Comparison of ENCODE assay signal across 1 cellular context in genomic region chr16:89560413-89561194, GRCh38.
TF ChIP-seq lines count a peak whose summit lies in the region.

Gene RPL13, plus strand, starts transcription at chr16:89560682. Its CDS starts 278 bp downstream, at chr16:89560960.

TF ChIP-seq in HepG2, 621 proteins besides CTCF, POLR2A, EP300 and RAD21 (continued from another document and continues in another):
- no peak for TF ChIP-seq NCOR1 (IDR thresholded peaks at IDR 0.05; ENCODE audit: borderline replicate concordance, low read length)
- TF ChIP-seq ATF3 (CRISPR knock-in tag; IDR thresholded peaks at IDR 0.05): peak; percentile 18; the same call in 1 of the 2 replicates
- no peak for TF ChIP-seq TCF12 (IDR thresholded peaks at IDR 0.05)
- TF ChIP-seq TCF12 (CRISPR knock-in tag; IDR thresholded peaks at IDR 0.05): peak; percentile 83; the same call in 1 of the 2 replicates
- no peak for TF ChIP-seq ZNF296 (CRISPR knock-in tag; conservative IDR thresholded peaks at IDR 0.05)
- TF ChIP-seq CEBPZ (IDR thresholded peaks at IDR 0.05; ENCODE audit: low read length): no peak
- TF ChIP-seq ZNF224 (CRISPR knock-in tag; IDR thresholded peaks at IDR 0.05): peak; percentile 93
- TF ChIP-seq CAMTA2 (CRISPR knock-in tag; IDR thresholded peaks at IDR 0.05; ENCODE audit: borderline replicate concordance): peak; percentile 98
- peak; percentile 66; the same call in 1 of the 2 replicates for TF ChIP-seq NR2F2 (IDR thresholded peaks at IDR 0.05; ENCODE audit: borderline replicate concordance, low read depth)
- TF ChIP-seq KAT2B (IDR thresholded peaks at IDR 0.05; ENCODE audit: borderline replicate concordance, low read depth, low read length): no peak
- peak; percentile 99 for TF ChIP-seq RBM39 (IDR thresholded peaks at IDR 0.05; ENCODE audit: low read depth, low read length, poor library complexity, severe bottlenecking)
- TF ChIP-seq ARID5B (CRISPR knock-in tag; IDR thresholded peaks at IDR 0.05): peak; percentile 58
- peak; percentile 69 for TF ChIP-seq CBX1 (IDR thresholded peaks at IDR 0.05; ENCODE audit: low read depth)
- TF ChIP-seq ZFYVE20 (CRISPR knock-in tag; IDR thresholded peaks at IDR 0.05; ENCODE audit: borderline replicate concordance, low read depth): peak; percentile 77; the same call in 1 of the 2 replicates
- peak; percentile 76; the same call in 1 of the 2 replicates for TF ChIP-seq IRF1 (CRISPR knock-in tag; IDR thresholded peaks at IDR 0.05; ENCODE audit: low read depth)
- peak; percentile 86 for TF ChIP-seq ZMYM4 (CRISPR knock-in tag; IDR thresholded peaks at IDR 0.05)
- TF ChIP-seq ZKSCAN8 (CRISPR knock-in tag; IDR thresholded peaks at IDR 0.05; ENCODE audit: borderline replicate concordance): no peak; the same call in 1 of the 2 replicates
- TF ChIP-seq AGO2 (optimal IDR thresholded peaks at IDR 0.05; ENCODE audit: low read depth, low read length): peak; percentile 99
- peak; percentile 84 for TF ChIP-seq RFX5 (IDR thresholded peaks at IDR 0.05; ENCODE audit: low read depth, low read length)
- peak; percentile 94; the same call in 1 of the 2 replicates for TF ChIP-seq ZIK1 (CRISPR knock-in tag; IDR thresholded peaks at IDR 0.05; ENCODE audit: borderline replicate concordance, low read depth)
- no peak; the same call in 1 of the 2 replicates for TF ChIP-seq PRDM15 (CRISPR knock-in tag; IDR thresholded peaks at IDR 0.05)
- peak; percentile 83; the same call in 1 of the 2 replicates for TF ChIP-seq ZNF740 (CRISPR knock-in tag; IDR thresholded peaks at IDR 0.05)
- TF ChIP-seq MAFF (IDR thresholded peaks at IDR 0.05; ENCODE audit: low read depth, low read length): no peak
- peak; percentile 77 for TF ChIP-seq ELF3 (CRISPR knock-in tag; IDR thresholded peaks at IDR 0.05)
- TF ChIP-seq NFATC3 (CRISPR knock-in tag; IDR thresholded peaks at IDR 0.05): 0 out of 2 replicates have a peak, but pooled peaks have one; percentile 48
- TF ChIP-seq ZNF746 (CRISPR knock-in tag; IDR thresholded peaks at IDR 0.05): peak; percentile 76
- TF ChIP-seq PTBP1 (IDR thresholded peaks at IDR 0.05; ENCODE audit: low read depth, low read length, poor library complexity, severe bottlenecking): peak; percentile 74
- TF ChIP-seq ZBTB39 (CRISPR knock-in tag; IDR thresholded peaks at IDR 0.05): 0 out of 2 replicates have a peak, but pooled peaks have one; percentile 61
- no peak; the same call in 1 of the 2 replicates for TF ChIP-seq PLSCR1 (CRISPR knock-in tag; IDR thresholded peaks at IDR 0.05; ENCODE audit: borderline replicate concordance)
- TF ChIP-seq TRIM22 (IDR thresholded peaks at IDR 0.05): no peak
- no peak for TF ChIP-seq CHD4 (IDR thresholded peaks at IDR 0.05; ENCODE audit: borderline replicate concordance, low read length)
- peak; percentile 94 for TF ChIP-seq SMAD1 (CRISPR knock-in tag; IDR thresholded peaks at IDR 0.05; ENCODE audit: borderline replicate concordance, low read depth)
- TF ChIP-seq ZMYM2 (CRISPR knock-in tag; IDR thresholded peaks at IDR 0.05): no peak
- no peak for TF ChIP-seq EZH2 (conservative IDR thresholded peaks at IDR 0.05; ENCODE audit: low read depth, low read length)
- no peak for TF ChIP-seq ZNF3 (CRISPR knock-in tag; IDR thresholded peaks at IDR 0.05)
- peak; percentile 92 for TF ChIP-seq ATF1 (CRISPR knock-in tag; IDR thresholded peaks at IDR 0.05)
- TF ChIP-seq ZBTB7B (CRISPR knock-in tag; IDR thresholded peaks at IDR 0.05): peak; percentile 78; the same call in 1 of the 2 replicates
- no peak for TF ChIP-seq CCAR2 (optimal IDR thresholded peaks at IDR 0.05; ENCODE audit: low read depth, low read length)
- TF ChIP-seq ZNF513 (CRISPR knock-in tag; conservative IDR thresholded peaks at IDR 0.05): no peak
- TF ChIP-seq SAFB2 (CRISPR knock-in tag; IDR thresholded peaks at IDR 0.05; ENCODE audit: borderline replicate concordance, low read depth): peak; percentile 93; the same call in 1 of the 2 replicates
- TF ChIP-seq TOPORS (CRISPR knock-in tag; IDR thresholded peaks at IDR 0.05): peak; percentile 87
- peak; percentile 47; the same call in 1 of the 2 replicates for TF ChIP-seq ISL2 (CRISPR knock-in tag; IDR thresholded peaks at IDR 0.05)
